7 cellular contexts compared by ENCODE assay signal in genomic region chr12:57511161-57511560, GRCh38.
"Had no signal": no experiment of that assay in that cellular context is flagged by ENCODE, and none has a peak within 500 bp of the region (broad histone marks: within the 10 kb centered on the region; RNA-seq: fewer than 3 reads in every experiment).

No MANE protein-coding gene starts in this region.

- H3K4me3 ChIP-seq: GM23338, K562 had no signal

- H3K4me3 Mint-ChIP-seq: GM23338, H9 had no signal

- H3K27ac Mint-ChIP-seq: GM23338, H9 had no signal

- H3K4me1 Mint-ChIP-seq: GM23338, H9 had no signal

- H3K27ac ChIP-seq: HL-60 had no signal

- DNase-seq: H9, HCEC 1CT, IMR-90, KG1 had no signal

- ATAC-seq: GM23338, K562 had no signal
